Comparison of ENCODE assay signal across 16 cellular contexts in genomic region chr16:15990902-15991301, GRCh38. TPM values are rescaled to one million over a fixed set of nuclear protein-coding genes. Genes with fewer than 3 reads are reported as not detected.
DNase-seq lines count a peak whose midpoint lies in the region; ATAC-seq, FAIRE-seq and TF ChIP-seq lines count a peak whose summit lies in the region.
"Had no signal": no experiment of that assay in that cellular context is flagged by ENCODE, and none has a peak within 500 bp of the region (broad histone marks: within the 10 kb centered on the region; RNA-seq: fewer than 3 reads in every experiment).

No MANE protein-coding gene starts in this region.

- H3K4me1 Mint-ChIP-seq in HFFc6 (ENCODE audit: low read depth) = peaks cover 74% of the 10 kb centered on the region

- H3K4me3 ChIP-seq in OCI-LY3 (ENCODE audit: low read length) (no peak overlapping the region), sigmoid colon (no peak overlapping the region)
- H3K4me3 ChIP-seq: BLaER1 treated with 17β-estradiol and CSF1 and Interleukin-3, amounts not matched to agents 10 nM and 100 nM had no signal

- TF ChIP-seq EP300 in sigmoid colon (IDR thresholded peaks at IDR 0.05) = no peak

- H3K36me3 ChIP-seq in OCI-LY3 (replicated peaks; ENCODE audit: low read depth, low read length) (peaks cover 13% of the 10 kb centered on the region), sigmoid colon (no peaks in the 10 kb centered on the region)

- peak overlapping the region; percentile 26; the same call in 1 of the 2 replicates for H3K4me2 ChIP-seq in OCI-LY3 (ENCODE audit: low read length)

- no peaks in the 10 kb centered on the region for H3K9me3 ChIP-seq in OCI-LY3 (ENCODE audit: insufficient read depth, low read length)
- no peaks in the 10 kb centered on the region for H3K9me3 ChIP-seq in sigmoid colon
- H3K9me3 ChIP-seq: BLaER1 treated with 17β-estradiol and CSF1 and Interleukin-3, amounts not matched to agents 10 nM and 100 nM had no signal

- H3K4me1 ChIP-seq in OCI-LY3 (ENCODE audit: low read length) = peaks cover 11% of the 10 kb centered on the region
- peaks cover 0 to 76% (median 71%) of the 10 kb centered on the region in 4 donors for H3K4me1 ChIP-seq in sigmoid colon

- H3K9me3 Mint-ChIP-seq in HFFc6 = no peaks in the 10 kb centered on the region

- H3K27ac ChIP-seq in OCI-LY3 (ENCODE audit: low read length) (peak overlapping the region; percentile 27), sigmoid colon (peak overlapping the region; percentile 80 to 82 (median 81))

- no peak overlapping the region for H3K9ac ChIP-seq in OCI-LY3 (ENCODE audit: low read length)
- H3K9ac ChIP-seq: BLaER1 treated with 17β-estradiol and CSF1 and Interleukin-3, amounts not matched to agents 10 nM and 100 nM had no signal

- H3K27me3 ChIP-seq in OCI-LY3 (ENCODE audit: low read depth, low read length) (no peaks in the 10 kb centered on the region), sigmoid colon (no peaks in the 10 kb centered on the region)
- H3K27me3 ChIP-seq: BLaER1 treated with 17β-estradiol and CSF1 and Interleukin-3, amounts not matched to agents 10 nM and 100 nM had no signal

- no peak overlapping the region for H3K27ac Mint-ChIP-seq in HFFc6

- H3K36me3 Mint-ChIP-seq in HFFc6 (ENCODE audit: low read depth) = peaks cover 8% of the 10 kb centered on the region

- peak; percentile 39 for DNase-seq in GM12891 (ENCODE audit: insufficient read length, low spot score)
- DNase-seq in erythroblast (lab: John Stamatoyannopoulos, UW) = peak; percentile 59 to 79
- DNase-seq in sigmoid colon = no peak
- no peak for DNase-seq in nucleus accumbens (lab: John Stamatoyannopoulos, UW)
- DNase-seq in HFFc6 = no peak
- DNase-seq: DMS 273 treated with DMSO at 0.1 percent for 48 hours; MV-4-11; NCI-H1436; NCI-H2081; NCI-H510A treated with DMSO at 0.1 percent for 48 hours; NK-92 treated with Interleukin-12 subunit alpha and Interleukin-12 subunit beta, amount 100 ng/mL, for 24 hours; SHP77 treated with DMSO at 0.1 percent for 48 hours had no signal

- ATAC-seq in HG03442 (IDR thresholded peaks at IDR 0.05; ENCODE audit: unreplicated experiment) = no peak

- 91 to 95% methylated on average over 14 of the region's 14 CpGs for WGBS in sigmoid colon, 2 donors

- no peak overlapping the region for H2AFZ ChIP-seq in OCI-LY3 (ENCODE audit: low read depth, low read length)

- no peak overlapping the region for H3K4me3 Mint-ChIP-seq in HFFc6

- H3K79me2 ChIP-seq in OCI-LY3 (ENCODE audit: low read length) = peaks cover 98% of the 10 kb centered on the region

- peak; percentile 41 for FAIRE-seq in GM12891 (lab: Jason Lieb, UNC)
- FAIRE-seq: H54 had no signal

- intact Hi-C loops in sigmoid colon (cut with DNase I) = no loop called here

- TF ChIP-seq POLR2A in GM12891 (IDR thresholded peaks at IDR 0.05; ENCODE audit: low read depth, low read length) (no peak), erythroblast (IDR thresholded peaks at IDR 0.05; ENCODE audit: low read length) (no peak), sigmoid colon (IDR thresholded peaks at IDR 0.05) (no peak)

- H3K27me3 Mint-ChIP-seq in HFFc6 (ENCODE audit: insufficient read depth) = no peaks in the 10 kb centered on the region

- H4K20me1 ChIP-seq in OCI-LY3 (ENCODE audit: insufficient read depth, low read length) = peaks cover 91% of the 10 kb centered on the region

- no peak for TF ChIP-seq CTCF in OCI-LY3 (IDR thresholded peaks at IDR 0.05; ENCODE audit: low read depth, low read length)
- TF ChIP-seq CTCF in sigmoid colon (IDR thresholded peaks at IDR 0.05) = no peak
- TF ChIP-seq CTCF in HFFc6 (IDR thresholded peaks at IDR 0.05) = no peak

TF ChIP-seq in GM12891, 5 proteins besides CTCF, POLR2A, EP300 and RAD21:
- TF ChIP-seq SPI1 (IDR thresholded peaks at IDR 0.05; ENCODE audit: low read depth, low read length) = no peak
- TF ChIP-seq PAX5 (IDR thresholded peaks at IDR 0.05; ENCODE audit: insufficient read depth, low read length, severe bottlenecking) = peak; percentile 14
- no peak for TF ChIP-seq TAF1 (IDR thresholded peaks at IDR 0.05; ENCODE audit: low read depth, low read length)
- TF ChIP-seq POU2F2 (IDR thresholded peaks at IDR 0.05; ENCODE audit: low read depth, low read length) = no peak

RNA-seq across cellular contexts. Expression of gene ABCC1, which starts 41.5 kb away (rescaled TPM):
- 18.8 TPM for polyA plus RNA-seq in GM12891 (2012; ENCODE audit: low read depth, missing spikeins)
- 10 to 100 TPM; 22.5 to 51.8 (median 32.5) TPM for total RNA-seq in sigmoid colon
- 10 to 100 TPM in 1 of 3 donors, 1 to 10 TPM in 2; 1.8 to 17.6 (median 1.8) TPM for polyA plus RNA-seq in sigmoid colon
- 10 to 100 TPM; 49.3 to 63.6 (median 57.1) TPM for total RNA-seq in HFFc6 (2021; fragmentation: NEBNext Ultra II Directional; extraction: Animal tissue kit (Norgen Biotek cat#: 25700))

Comparison
In these comparisons a context has a peak if more than half of its experiments do, and no peak if none do; other contexts are left out.
1. DNase-seq: peak in GM12891 (single experiment) and erythroblast (2 of 2); none in sigmoid colon (single experiment), nucleus accumbens (0 of 56) and HFFc6 (single experiment).